In genomic region chr20:41150664-41151063, GRCh38 we compare ENCODE assay signal across 11 cellular contexts. TPM values are rescaled to one million over a fixed set of nuclear protein-coding genes. Genes with fewer than 3 reads are reported as not detected.
DNase-seq lines count a peak whose midpoint lies in the region; ATAC-seq, FAIRE-seq and TF ChIP-seq lines count a peak whose summit lies in the region.
"Had no signal": no experiment of that assay in that cellular context is flagged by ENCODE, and none has a peak within 500 bp of the region (broad histone marks: within the 10 kb centered on the region; RNA-seq: fewer than 3 reads in every experiment).

No MANE protein-coding gene starts in this region.

- no peak overlapping the region for H3K9ac ChIP-seq in colonic mucosa (ENCODE audit: low read depth in 2 of 2, low read length in 2 of 2)
- H3K9ac ChIP-seq in PC-3 (ENCODE audit: low read length): no peak overlapping the region

- no peak for TF ChIP-seq EP300 in esophagus muscularis mucosa (IDR thresholded peaks at IDR 0.05)

- POLR2A ChIA-PET in T-cell (lab: Charles Lee) (no interaction called here), PC-3 (lab: Charles Lee; ENCODE audit: unreplicated experiment) (no interaction called here)

- H3K4me1 ChIP-seq in esophagus muscularis mucosa (peaks cover 96 to 100% (median 97%) of the 10 kb centered on the region in 4 donors), psoas muscle (peaks cover 91% of the 10 kb centered on the region), colonic mucosa (peaks cover 15% of the 10 kb centered on the region), PC-3 (ENCODE audit: insufficient read depth, low read length) (peaks cover 7% of the 10 kb centered on the region; the same call in 1 of the 2 replicates)

- no peak for TF ChIP-seq CTCF in esophagus muscularis mucosa (IDR thresholded peaks at IDR 0.05)
- no peak for TF ChIP-seq CTCF in psoas muscle (IDR thresholded peaks at IDR 0.05)
- TF ChIP-seq CTCF in colonic mucosa (IDR thresholded peaks at IDR 0.05): no peak
- TF ChIP-seq CTCF in PC-3 (conservative IDR thresholded peaks at IDR 0.05; ENCODE audit: low read depth, low read length): no peak

- BruUV-seq in PC-3 (replicated peaks; lab: Mats Ljungman, UMichigan): no TSS peak

- intact Hi-C loops in esophagus muscularis mucosa (cut with DNase I) (no loop called here), psoas muscle (cut with DNase I) (no loop called here), colonic mucosa (cut with DNase I) (no loop called here), PC-3 (cut with micrococcal nuclease) (no loop called here)

- peak overlapping the region; percentile 1 to 89 (median 50) for H3K4me3 Mint-ChIP-seq in T-cell
- H3K4me3 Mint-ChIP-seq: neural crest cell had no signal

- FAIRE-seq in GM12892 (lab: Jason Lieb, UNC): peak; percentile 21

- H3K27ac ChIP-seq in esophagus muscularis mucosa (replicated peaks in 1 of 4): peak overlapping the region; percentile 17 to 43 (median 36)
- H3K27ac ChIP-seq in psoas muscle: peak overlapping the region; percentile 46
- H3K27ac ChIP-seq in colonic mucosa: no peak overlapping the region
- H3K27ac ChIP-seq in PC-3 (ENCODE audit: low read length): no peak overlapping the region
- H3K27ac ChIP-seq: epithelial cell of prostate had no signal

- H3K36me3 ChIP-seq in esophagus muscularis mucosa (no peaks in the 10 kb centered on the region), psoas muscle (ENCODE audit: insufficient read depth in 1 of 2, low read depth in 1 of 2) (no peaks in the 10 kb centered on the region), colonic mucosa (no peaks in the 10 kb centered on the region), PC-3 (ENCODE audit: low read depth, low read length) (no peaks in the 10 kb centered on the region; the same call in 1 of the 2 replicates)

- CTCF ChIA-PET in T-cell (lab: Charles Lee) (interaction anchor here (1.0 to 2.4 kb wide), 2 partner anchors 14 to 15 kb away, joined by 5 to 8 read pairs; no protein-coding TSS in a partner anchor), PC-3 (lab: Charles Lee) (no interaction called here)

- peak; percentile 56 to 83 (median 61) for ATAC-seq in T-cell (replicated peaks in 1 of 4)
- ATAC-seq in psoas muscle: no peak
- ATAC-seq in PC-3: no peak

- H3K27ac Mint-ChIP-seq in T-cell: peak overlapping the region; percentile 97 to 100

- H3K9me3 ChIP-seq in esophagus muscularis mucosa (no peaks in the 10 kb centered on the region), psoas muscle (no peaks in the 10 kb centered on the region), colonic mucosa (no peaks in the 10 kb centered on the region), PC-3 (ENCODE audit: low read length) (no peaks in the 10 kb centered on the region)

- no peak overlapping the region for H2AFZ ChIP-seq in PC-3 (ENCODE audit: low read length)

- H3K4me1 Mint-ChIP-seq in T-cell: peaks cover 95 to 100% (median 96%) of the 10 kb centered on the region in 3 donors

- H3K4me3 ChIP-seq in esophagus muscularis mucosa: no peak overlapping the region
- no peak overlapping the region for H3K4me3 ChIP-seq in psoas muscle
- H3K4me3 ChIP-seq in colonic mucosa: no peak overlapping the region
- no peak overlapping the region for H3K4me3 ChIP-seq in PC-3 (ENCODE audit: low read length)

- peaks cover 85% of the 10 kb centered on the region for H3K79me2 ChIP-seq in PC-3 (ENCODE audit: low read length)

- DNase-seq in GM12892 (ENCODE audit: insufficient read length) (no peak), T-cell (peak in 2 of 34 experiments; percentile 17), esophagus muscularis mucosa (ENCODE audit: extremely low spot score) (no peak), psoas muscle (peak in 1 of 2 donors; percentile 6), colonic mucosa (no peak), CD1c-positive myeloid dendritic cell (ENCODE audit: extremely low spot score) (no peak), PC-3 (no peak)
- no peak for DNase-seq in stimulated activated CD4-positive, alpha-beta T cell treated with anti-CD3 and anti-CD28 coated beads, Interleukin-2, amount 100 ng/mL, for 48 hours
- DNase-seq: activated CD8-positive, alpha-beta memory T cell treated with anti-CD3 and anti-CD28 coated beads, Interleukin-2, amount 50 U/mL, for 4 hours had no signal

- H4K20me1 ChIP-seq in PC-3 (ENCODE audit: low read length): peaks cover 55% of the 10 kb centered on the region

- H3K27me3 Mint-ChIP-seq in T-cell: no peaks in the 10 kb centered on the region

- 49% methylated on average over 3 of the region's 3 CpGs for WGBS in esophagus muscularis mucosa
- WGBS in psoas muscle, 3 donors: 50 to 66% (median 55%) methylated on average over 3 of the region's 3 CpGs

- H3K27me3 ChIP-seq in esophagus muscularis mucosa (no peaks in the 10 kb centered on the region), psoas muscle (ENCODE audit: insufficient read depth in 3 of 3, low read length in 2 of 3) (no peaks in the 10 kb centered on the region), colonic mucosa (no peaks in the 10 kb centered on the region), PC-3 (ENCODE audit: low read length) (no peaks in the 10 kb centered on the region)

- no peaks in the 10 kb centered on the region for H3F3A ChIP-seq in PC-3 (ENCODE audit: low read length, unreplicated experiment)

- no peak overlapping the region for H3K4me2 ChIP-seq in PC-3 (ENCODE audit: low read length)

- no peak for TF ChIP-seq POLR2A in GM12892 (IDR thresholded peaks at IDR 0.05; ENCODE audit: low read depth, low read length)
- TF ChIP-seq POLR2A in esophagus muscularis mucosa (IDR thresholded peaks at IDR 0.05; ENCODE audit: low read depth): no peak

- H3K9me3 Mint-ChIP-seq in T-cell: no peaks in the 10 kb centered on the region
- H3K9me3 Mint-ChIP-seq: neural crest cell had no signal

- H3K9me2 ChIP-seq in PC-3 (replicated peaks; ENCODE audit: low read length): no peaks in the 10 kb centered on the region

- no peaks in the 10 kb centered on the region for H3K36me3 Mint-ChIP-seq in T-cell

RNA-seq across cellular contexts. Expression of gene PLCG1, which starts 13.3 kb away (rescaled TPM):
- polyA plus RNA-seq in GM12892 (2012; ENCODE audit: missing spikeins): 73.2 TPM
- total RNA-seq in T-cell: 100 to 1,000 TPM; 390 to 589 (median 444) TPM
- total RNA-seq in esophagus muscularis mucosa: 100 to 1,000 TPM in 1 of 4 donors, 10 to 100 TPM in 3; 68.4 to 119 (median 82.5) TPM
- 10 to 100 TPM; 21.7 to 43.1 (median 28.0) TPM for total RNA-seq in psoas muscle
- 10 to 100 TPM; 16.0 to 26.0 (median 19.7) TPM for polyA plus RNA-seq in psoas muscle
- total RNA-seq in colonic mucosa: 10 to 100 TPM; 57.3 to 67.4 TPM
- 68.8 and 112 TPM in 2 replicates for total RNA-seq in PC-3 (2014; rRNA removed)

Comparison
In these comparisons a context has a peak if more than half of its experiments do, and no peak if none do; other contexts are left out.
1. ATAC-seq: peak in T-cell (4 of 4); none in psoas muscle (0 of 4) and PC-3 (single experiment).
2. H3K27ac ChIP-seq: peak in esophagus muscularis mucosa (4 of 4) and psoas muscle (single experiment); none in colonic mucosa (single experiment) and PC-3 (single experiment).